1 cellular context compared by ENCODE assay signal in genomic region chr5:69368458-69369368, GRCh38.
TF ChIP-seq lines count a peak whose summit lies in the region.

No MANE protein-coding gene starts in this region.

TF ChIP-seq in H1, 55 proteins besides CTCF, POLR2A, EP300 and RAD21:
- TF ChIP-seq KDM1A (IDR thresholded peaks at IDR 0.05; ENCODE audit: borderline replicate concordance, low read length) (no peak), YY1 (IDR thresholded peaks at IDR 0.05; ENCODE audit: low read depth, low read length) (peak; percentile 44; the same call in 1 of the 2 replicates)
